In the genomic region with DNA sequence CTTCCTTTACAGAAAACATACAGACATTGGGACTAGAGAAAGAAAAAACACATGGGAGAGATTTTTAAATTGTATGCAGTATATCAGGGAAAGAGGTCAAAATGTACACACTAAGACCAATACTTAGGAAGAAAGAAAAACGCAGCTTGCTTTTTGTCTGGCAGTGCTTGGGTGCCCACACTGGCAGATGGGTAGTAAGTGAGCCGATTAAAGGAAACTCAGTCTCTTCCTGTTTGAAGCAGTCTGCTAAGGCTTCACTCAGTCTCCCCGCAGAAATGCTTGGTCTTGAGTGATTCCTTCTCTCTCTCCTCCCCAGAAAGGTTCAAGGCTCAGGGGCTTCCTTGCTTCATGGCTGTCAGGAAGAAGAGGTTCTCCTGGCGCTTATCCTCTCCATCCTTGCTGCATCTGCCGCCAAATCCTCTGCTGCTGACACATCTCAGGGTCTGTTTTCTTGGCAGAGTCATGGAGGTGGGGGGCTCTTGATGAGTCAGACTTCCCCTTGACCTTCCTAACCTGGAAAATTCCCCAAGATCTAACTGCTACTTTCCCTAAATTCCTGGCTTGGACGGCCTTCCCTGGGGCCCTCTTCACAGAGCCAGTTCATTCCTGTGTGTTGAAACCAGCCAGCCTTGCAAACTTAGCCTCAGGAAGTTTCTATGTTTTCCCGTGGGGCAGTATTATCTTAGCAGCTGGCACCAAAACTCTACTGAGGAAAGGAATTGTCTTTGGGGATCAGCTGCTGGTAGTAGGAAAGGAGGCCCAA, we compare ENCODE assay signal across 8 cellular contexts. TPM values are rescaled to one million over a fixed set of nuclear protein-coding genes. Genes with fewer than 3 reads are reported as not detected.
A peak's percentile ranks its signal among the peaks of the same experiment; 100 is the strongest.
DNase-seq lines count a peak whose midpoint lies in the region; ATAC-seq and TF ChIP-seq lines count a peak whose summit lies in the region.

No MANE protein-coding gene starts in this region.

- TF ChIP-seq POLR2A in right lobe of liver (IDR thresholded peaks at IDR 0.05): no peak

- no peaks in the 10 kb centered on the region for H3K9me3 ChIP-seq in CD4-positive, alpha-beta T cell (ENCODE audit: control insufficient read depth, low read length)
- H3K9me3 ChIP-seq in right lobe of liver: no peaks in the 10 kb centered on the region

- peak overlapping the region; percentile 59 for H3K27ac ChIP-seq in CD4-positive, alpha-beta T cell (ENCODE audit: low read depth, low read length)
- no peak overlapping the region for H3K27ac ChIP-seq in right lobe of liver

- H3K27me3 Mint-ChIP-seq in CD4-positive, alpha-beta T cell: no peaks in the 10 kb centered on the region
- H3K27me3 Mint-ChIP-seq in activated CD4-positive, alpha-beta memory T cell treated with anti-CD3 and anti-CD28 coated beads, Interleukin-2, amount 10 ng/mL, durations not matched to agents 7 days and 5 days: no peaks in the 10 kb centered on the region

- WGBS in right lobe of liver (ENCODE audit: insufficient coverage, low coverage, low lambda C conversion rate, missing lambda C conversion rate): 58% methylated on average over 4 of the region's 7 CpGs

- H3K36me3 ChIP-seq in right lobe of liver: no peaks in the 10 kb centered on the region

- H3K27ac Mint-ChIP-seq in CD4-positive, alpha-beta T cell: peak overlapping the region; percentile 66
- H3K27ac Mint-ChIP-seq in activated CD4-positive, alpha-beta memory T cell treated with anti-CD3 and anti-CD28 coated beads, Interleukin-2, amount 10 ng/mL, durations not matched to agents 7 days and 5 days: peak overlapping the region; percentile 59

- DNase-seq in CD4-positive, alpha-beta T cell: no peak
- no peak for DNase-seq in activated CD4-positive, alpha-beta memory T cell treated with anti-CD3 and anti-CD28 coated beads, Interleukin-2, amount 10 ng/mL, durations not matched to agents 7 days and 5 days
- DNase-seq in right lobe of liver (no peak), NCI-H526 (lab: John Stamatoyannopoulos, UW) (no peak), NOMO-1 (lab: John Stamatoyannopoulos, UW; ENCODE audit: unreplicated experiment in 2 of 2) (no peak)
- DNase-seq in activated effector memory CD4-positive, alpha-beta T cell treated with anti-CD3 and anti-CD28 coated beads, Interleukin-2, amount 50 U/mL, for 16 hours: no peak

- H3K36me3 Mint-ChIP-seq in CD4-positive, alpha-beta T cell (ENCODE audit: low read depth): no peaks in the 10 kb centered on the region
- peaks cover 9% of the 10 kb centered on the region for H3K36me3 Mint-ChIP-seq in activated CD4-positive, alpha-beta memory T cell treated with anti-CD3 and anti-CD28 coated beads, Interleukin-2, amount 10 ng/mL, durations not matched to agents 7 days and 5 days (ENCODE audit: low read depth)

- H3K9me3 Mint-ChIP-seq in CD4-positive, alpha-beta T cell: no peaks in the 10 kb centered on the region
- no peaks in the 10 kb centered on the region for H3K9me3 Mint-ChIP-seq in activated CD4-positive, alpha-beta memory T cell treated with anti-CD3 and anti-CD28 coated beads, Interleukin-2, amount 10 ng/mL, durations not matched to agents 7 days and 5 days

- H3K4me1 ChIP-seq in right lobe of liver: peaks cover 0 to 7% (median 0%) of the 10 kb centered on the region in 4 donors

- H3K4me3 Mint-ChIP-seq in CD4-positive, alpha-beta T cell: peak overlapping the region; percentile 16
- H3K4me3 Mint-ChIP-seq in activated CD4-positive, alpha-beta memory T cell treated with anti-CD3 and anti-CD28 coated beads, Interleukin-2, amount 10 ng/mL, durations not matched to agents 7 days and 5 days: peak overlapping the region; percentile 35

- no peak for TF ChIP-seq CTCF in CD4-positive, alpha-beta T cell (IDR thresholded peaks at IDR 0.05)
- no peak for TF ChIP-seq CTCF in right lobe of liver (IDR thresholded peaks at IDR 0.05)

- no peak overlapping the region for H3K4me3 ChIP-seq in right lobe of liver

- intact Hi-C loops in CD4-positive, alpha-beta T cell (cut with DNase I, micrococcal nuclease): no loop called here
- intact Hi-C loops in right lobe of liver (cut with DNase I): no loop called here

- H3K4me1 Mint-ChIP-seq in CD4-positive, alpha-beta T cell (ENCODE audit: low read depth): peaks cover 62% of the 10 kb centered on the region
- H3K4me1 Mint-ChIP-seq in activated CD4-positive, alpha-beta memory T cell treated with anti-CD3 and anti-CD28 coated beads, Interleukin-2, amount 10 ng/mL, durations not matched to agents 7 days and 5 days: peaks cover 62% of the 10 kb centered on the region

- no peaks in the 10 kb centered on the region for H3K27me3 ChIP-seq in CD4-positive, alpha-beta T cell (ENCODE audit: control insufficient read depth, insufficient read depth, low read length)
- no peaks in the 10 kb centered on the region for H3K27me3 ChIP-seq in right lobe of liver

- peak; percentile 74 for ATAC-seq in CD4-positive, alpha-beta T cell (ENCODE audit: poor library complexity)
- ATAC-seq in HG03432 (IDR thresholded peaks at IDR 0.05; ENCODE audit: unreplicated experiment) (peak; percentile 25), right lobe of liver (peak; percentile 21 to 41 (median 41)), GM18870 (IDR thresholded peaks at IDR 0.05; ENCODE audit: unreplicated experiment) (no peak)

- POLR2A ChIA-PET in CD4-positive, alpha-beta T cell (lab: Charles Lee): interaction anchor here (0.6 to 3.4 kb wide), 9 partner anchors 11 to 112 kb away, joined by 3 to 60 read pairs (median 5); a partner anchor contains a TSS
- POLR2A ChIA-PET in activated CD4-positive, alpha-beta memory T cell treated with anti-CD3 and anti-CD28 coated beads, Interleukin-2, amount 10 ng/mL, durations not matched to agents 7 days and 5 days (lab: Charles Lee): interaction anchor here (1.4 to 6.9 kb wide), 7 partner anchors 11 to 76 kb away, joined by 3 to 144 read pairs (median 9); a partner anchor contains a TSS

- CTCF ChIA-PET in CD4-positive, alpha-beta T cell (lab: Charles Lee): interaction anchor here (0.8 to 3.6 kb wide), 4 partner anchors 10 to 31 kb away, joined by 3 to 24 read pairs (median 10); a partner anchor contains a TSS
- CTCF ChIA-PET in activated CD4-positive, alpha-beta memory T cell treated with anti-CD3 and anti-CD28 coated beads, Interleukin-2, amount 10 ng/mL, durations not matched to agents 7 days and 5 days (lab: Charles Lee): interaction anchor here (1.9 to 2.6 kb wide), 2 partner anchors 13 to 31 kb away, joined by 9 to 14 read pairs; no protein-coding TSS in a partner anchor

RNA-seq across cellular contexts. Expression of a gene that starts 10.5 kb away (rescaled TPM):
- 1,000 to 10,000 TPM; 1,969 to 2,001 TPM for total RNA-seq in CD4-positive, alpha-beta T cell
- total RNA-seq in activated CD4-positive, alpha-beta memory T cell treated with anti-CD3 and anti-CD28 coated beads, Interleukin-2, amount 10 ng/mL, durations not matched to agents 7 days and 5 days: 1,000 to 10,000 TPM; 5,686 to 5,768 TPM
- total RNA-seq in right lobe of liver: 100 to 1,000 TPM in 5 of 6 experiments, 10 to 100 TPM in 1; 77.3 to 814 (median 270) TPM

RNA-seq across cellular contexts. Expression of a gene that starts 14.1 kb away (rescaled TPM):
- total RNA-seq in CD4-positive, alpha-beta T cell: 100 to 1,000 TPM; 166 to 170 TPM
- total RNA-seq in activated CD4-positive, alpha-beta memory T cell treated with anti-CD3 and anti-CD28 coated beads, Interleukin-2, amount 10 ng/mL, durations not matched to agents 7 days and 5 days: 10 to 100 TPM; 35.9 to 38.3 TPM
- total RNA-seq in right lobe of liver: 1 to 10 TPM in 1 of 6 experiments, under 1 TPM in 4, not detected in 1; 0.20 to 2.4 (median 0.43) TPM

Comparison
In these comparisons a context has a peak if more than half of its experiments do, and no peak if none do; other contexts are left out.
1. RNA of a gene that starts 14.1 kb away (total RNA-seq): 166 to 170 TPM in CD4-positive, alpha-beta T cell and 35.9 to 38.3 TPM in activated CD4-positive, alpha-beta memory T cell treated with anti-CD3 and anti-CD28 coated beads, Interleukin-2, amount 10 ng/mL, durations not matched to agents 7 days and 5 days; 0.20 to 2.4 TPM in right lobe of liver; every median in the first group is over 10 times any median in the second.